Comparison of ENCODE assay signal across 9 cellular contexts in the genomic region with DNA sequence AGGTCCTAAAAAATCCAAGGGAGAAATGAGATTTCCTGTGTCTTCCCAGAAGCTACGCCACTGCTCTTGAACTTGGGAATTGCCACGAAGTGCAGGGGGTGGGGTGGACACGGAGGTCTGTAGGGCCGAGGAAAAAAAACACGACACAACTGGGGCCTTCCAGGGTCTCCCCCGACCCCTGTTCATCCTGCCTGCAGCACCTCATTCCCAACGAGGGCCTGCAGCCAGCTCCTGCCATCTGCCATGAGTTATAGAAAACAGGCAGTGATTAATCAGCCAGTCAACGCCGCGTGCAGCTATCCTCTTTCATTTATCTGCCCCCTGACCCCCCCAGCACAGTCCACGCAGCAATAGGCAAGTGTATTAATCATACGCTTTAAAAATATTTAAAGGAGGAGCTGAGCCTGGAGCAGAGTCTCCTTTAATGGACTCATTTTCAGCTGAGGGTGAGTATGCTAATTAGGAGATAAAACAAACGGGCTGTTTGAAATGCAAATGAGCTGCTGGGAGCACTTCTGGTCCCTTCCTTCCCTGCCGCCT.
DNase-seq lines count a peak whose midpoint lies in the region; ATAC-seq and TF ChIP-seq lines count a peak whose summit lies in the region.
"Had no signal": no experiment of that assay in that cellular context is flagged by ENCODE, and none has a peak within 500 bp of the region (broad histone marks: within the 10 kb centered on the region; RNA-seq: fewer than 3 reads in every experiment).

No MANE protein-coding gene starts in this region.

- ATAC-seq in GM23338 (peak; percentile 69), GM21381 (IDR thresholded peaks at IDR 0.05; ENCODE audit: unreplicated experiment) (no peak), GM21528 (IDR thresholded peaks at IDR 0.05; ENCODE audit: low FRiP score, unreplicated experiment) (no peak)

- peak overlapping the region; percentile 84 for H3K4me2 ChIP-seq in GM23338

- peaks cover 7% of the 10 kb centered on the region for H3K4me1 Mint-ChIP-seq in GM23338

- in situ Hi-C loops in astrocyte of the cerebellum (cut with HindIII; ENCODE audit: low sequenced_read_pairs), result no loop called here
- in situ Hi-C loops in transverse colon (cut with MboI; ENCODE audit: low pct_ligation_motif_present in 1 of 4, low pct_unique_long_range_greater_than_20kb in 1 of 4, low sequenced_read_pairs in 3 of 4), result loop anchor here in 3 of 4 donors (5.0 to 25.0 kb wide), 4 partner anchors 287 to 637 kb away; no protein-coding TSS in a partner anchor

- H3K4me3 Mint-ChIP-seq in GM23338, result peak overlapping the region; percentile 73
- H3K4me3 Mint-ChIP-seq: stimulated activated naive CD8-positive, alpha-beta T cell treated with anti-CD3 and anti-CD28 coated beads, Interleukin-15, Interleukin-2, amounts not matched to agents 100 ng/mL and 50 ng/mL, for 24 hours had no signal

- no peaks in the 10 kb centered on the region for H3K79me2 ChIP-seq in GM23338 (replicated peaks; ENCODE audit: insufficient read depth)

- WGBS in transverse colon (ENCODE audit: low coverage in 1 of 2), 2 donors, result 0 to 6% methylated on average over 1 to 14 of the region's 14 CpGs

- H3K27ac ChIP-seq in GM23338 (ENCODE audit: low read depth) (no peak overlapping the region), transverse colon (peak overlapping the region in 2 of 4 donors; percentile 25 to 41)

- no peaks in the 10 kb centered on the region for H3K36me3 ChIP-seq in GM23338 (ENCODE audit: insufficient read depth)
- H3K36me3 ChIP-seq in transverse colon, result no peaks in the 10 kb centered on the region

- H3K4me3 ChIP-seq in GM23338 (peak overlapping the region; percentile 53), astrocyte of the cerebellum (ENCODE audit: low read depth, low read length) (peak overlapping the region; percentile 19), transverse colon (no peak overlapping the region)

- TF ChIP-seq EP300 in transverse colon (IDR thresholded peaks at IDR 0.05; ENCODE audit: low read depth), result no peak

- peaks cover 46% of the 10 kb centered on the region for H3K27me3 Mint-ChIP-seq in GM23338 (ENCODE audit: insufficient read depth, low read depth, poor library complexity)

- intact Hi-C loops in transverse colon (cut with DNase I; ENCODE audit: low total_unique reads), result no loop called here

- H3K27me3 ChIP-seq in GM23338 (ENCODE audit: insufficient read depth) (peaks cover 29% of the 10 kb centered on the region), transverse colon (peaks cover 53% of the 10 kb centered on the region)

- H2AFZ ChIP-seq in GM23338, result no peak overlapping the region

- no peaks in the 10 kb centered on the region for H4K20me1 ChIP-seq in GM23338 (replicated peaks; ENCODE audit: insufficient read depth)

- H3K9me3 Mint-ChIP-seq in GM23338, result no peaks in the 10 kb centered on the region
- H3K9me3 Mint-ChIP-seq: stimulated activated naive CD8-positive, alpha-beta T cell treated with anti-CD3 and anti-CD28 coated beads, Interleukin-15, Interleukin-2, amounts not matched to agents 100 ng/mL and 50 ng/mL, for 24 hours had no signal

- H3K27ac Mint-ChIP-seq in GM23338, result peak overlapping the region; percentile 88
- H3K27ac Mint-ChIP-seq: stimulated activated naive CD8-positive, alpha-beta T cell treated with anti-CD3 and anti-CD28 coated beads, Interleukin-15, Interleukin-2, amounts not matched to agents 100 ng/mL and 50 ng/mL, for 24 hours had no signal

- TF ChIP-seq CTCF in GM23338 (conservative IDR thresholded peaks at IDR 0.05; ENCODE audit: low read depth in 2 of 2) (no peak), astrocyte of the cerebellum (IDR thresholded peaks at IDR 0.05; ENCODE audit: low read depth, low read length, missing control alignments) (no peak), transverse colon (IDR thresholded peaks at IDR 0.05) (no peak)

- DNase-seq in COLO668 (lab: John Stamatoyannopoulos, UW; ENCODE audit: unreplicated experiment) (peak; percentile 66), GM23338 (ENCODE audit: low spot score) (peak; percentile 94), NCI-H524 (lab: John Stamatoyannopoulos, UW) (peak; percentile 83 to 90), astrocyte of the cerebellum (ENCODE audit: low read depth) (peak; percentile 87), kidney tubule cell (ENCODE audit: low spot score) (peak; percentile 98), transverse colon (peak; percentile 18)

- H3K4me1 ChIP-seq in GM23338 (ENCODE audit: insufficient read depth), result peaks cover 12% of the 10 kb centered on the region
- H3K4me1 ChIP-seq in transverse colon, result peaks cover 0 to 11% (median 4%) of the 10 kb centered on the region in 4 donors

- no peak for TF ChIP-seq POLR2A in transverse colon (IDR thresholded peaks at IDR 0.05)

- no peaks in the 10 kb centered on the region for H3K9me3 ChIP-seq in transverse colon

- no peaks in the 10 kb centered on the region for H3K9me2 ChIP-seq in GM23338 (ENCODE audit: insufficient read depth)

- no peaks in the 10 kb centered on the region; the same call in 2 of the 3 replicates for H3K36me3 Mint-ChIP-seq in GM23338 (ENCODE audit: low read depth)

- H3F3A ChIP-seq in GM23338 (replicated peaks; ENCODE audit: low read depth), result peaks cover 14% of the 10 kb centered on the region

TF ChIP-seq in GM23338, 12 proteins besides CTCF, POLR2A, EP300 and RAD21 (continues in another document):
- peak; percentile 75 for TF ChIP-seq ZNF331 (CRISPR knock-in tag; IDR thresholded peaks at IDR 0.05; ENCODE audit: low read depth)
- TF ChIP-seq EZH2phosphoT487 (IDR thresholded peaks at IDR 0.05; ENCODE audit: unreplicated experiment), result no peak
- TF ChIP-seq JUNB (IDR thresholded peaks at IDR 0.05; ENCODE audit: unreplicated experiment), result no peak
- TF ChIP-seq NANOG (IDR thresholded peaks at IDR 0.05; ENCODE audit: borderline replicate concordance), result peak; percentile 36; the same call in 1 of the 2 replicates
- peak; percentile 100 for TF ChIP-seq POLR2AphosphoS5 (IDR thresholded peaks at IDR 0.05; ENCODE audit: low read depth)
- TF ChIP-seq STAT1 (IDR thresholded peaks at IDR 0.05; ENCODE audit: unreplicated experiment), result no peak
- TF ChIP-seq, protein P1, sequence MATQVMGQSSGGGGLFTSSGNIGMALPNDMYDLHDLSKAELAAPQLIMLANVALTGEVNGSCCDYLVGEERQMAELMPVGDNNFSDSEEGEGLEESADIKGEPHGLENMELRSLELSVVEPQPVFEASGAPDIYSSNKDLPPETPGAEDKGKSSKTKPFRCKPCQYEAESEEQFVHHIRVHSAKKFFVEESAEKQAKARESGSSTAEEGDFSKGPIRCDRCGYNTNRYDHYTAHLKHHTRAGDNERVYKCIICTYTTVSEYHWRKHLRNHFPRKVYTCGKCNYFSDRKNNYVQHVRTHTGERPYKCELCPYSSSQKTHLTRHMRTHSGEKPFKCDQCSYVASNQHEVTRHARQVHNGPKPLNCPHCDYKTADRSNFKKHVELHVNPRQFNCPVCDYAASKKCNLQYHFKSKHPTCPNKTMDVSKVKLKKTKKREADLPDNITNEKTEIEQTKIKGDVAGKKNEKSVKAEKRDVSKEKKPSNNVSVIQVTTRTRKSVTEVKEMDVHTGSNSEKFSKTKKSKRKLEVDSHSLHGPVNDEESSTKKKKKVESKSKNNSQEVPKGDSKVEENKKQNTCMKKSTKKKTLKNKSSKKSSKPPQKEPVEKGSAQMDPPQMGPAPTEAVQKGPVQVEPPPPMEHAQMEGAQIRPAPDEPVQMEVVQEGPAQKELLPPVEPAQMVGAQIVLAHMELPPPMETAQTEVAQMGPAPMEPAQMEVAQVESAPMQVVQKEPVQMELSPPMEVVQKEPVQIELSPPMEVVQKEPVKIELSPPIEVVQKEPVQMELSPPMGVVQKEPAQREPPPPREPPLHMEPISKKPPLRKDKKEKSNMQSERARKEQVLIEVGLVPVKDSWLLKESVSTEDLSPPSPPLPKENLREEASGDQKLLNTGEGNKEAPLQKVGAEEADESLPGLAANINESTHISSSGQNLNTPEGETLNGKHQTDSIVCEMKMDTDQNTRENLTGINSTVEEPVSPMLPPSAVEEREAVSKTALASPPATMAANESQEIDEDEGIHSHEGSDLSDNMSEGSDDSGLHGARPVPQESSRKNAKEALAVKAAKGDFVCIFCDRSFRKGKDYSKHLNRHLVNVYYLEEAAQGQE (IDR thresholded peaks at IDR 0.05; ENCODE audit: unreplicated experiment), result no peak
- TF ChIP-seq EZH2 (IDR thresholded peaks at IDR 0.05; ENCODE audit: low read depth, unreplicated experiment), result no peak
- TF ChIP-seq ZNF114 (CRISPR knock-in tag; IDR thresholded peaks at IDR 0.05), result peak; percentile 95

Comparison
In these comparisons a context has a peak if more than half of its experiments do, and no peak if none do; other contexts are left out.
1. DNase-seq: peak in every context shown above with its lines; median percentile 98 in kidney tubule cell; 94 in GM23338; 87 in astrocyte of the cerebellum; 86 in NCI-H524; 66 in COLO668; 18 in transverse colon.
2. H3K4me3 ChIP-seq: peak in GM23338 (single experiment) and astrocyte of the cerebellum (single experiment); none in transverse colon (0 of 4).